ENCODE assay signal across 9 cellular contexts in genomic region chr7:29565982-29566746, GRCh38. TPM values are rescaled to one million over a fixed set of nuclear protein-coding genes. Genes with fewer than 3 reads are reported as not detected.
A peak's percentile ranks its signal among the peaks of the same experiment; 100 is the strongest.
DNase-seq lines count a peak whose midpoint lies in the region; ATAC-seq, FAIRE-seq and TF ChIP-seq lines count a peak whose summit lies in the region.
"Had no signal": no experiment of that assay in that cellular context is flagged by ENCODE, and none has a peak within 500 bp of the region (broad histone marks: within the 10 kb centered on the region; RNA-seq: fewer than 3 reads in every experiment).

No MANE protein-coding gene starts in this region.

- TF ChIP-seq CTCF in AG04450 (IDR thresholded peaks at IDR 0.05; ENCODE audit: low read depth, low read length), result no peak
- no peak for TF ChIP-seq CTCF in fibroblast of mammary gland (conservative IDR thresholded peaks at IDR 0.05; ENCODE audit: control insufficient read depth, insufficient read depth, low read depth, low read length)
- TF ChIP-seq CTCF in neural cell (IDR thresholded peaks at IDR 0.05; ENCODE audit: poor library complexity, severe bottlenecking), result no peak

- no peaks in the 10 kb centered on the region for H4K20me1 ChIP-seq in neural cell (ENCODE audit: insufficient read depth)

- H3K27me3 ChIP-seq in AG04450 (ENCODE audit: control insufficient read depth, insufficient read depth, low read length) (peaks cover 76% of the 10 kb centered on the region), NT2/D1 (ENCODE audit: insufficient read depth, insufficient read length) (peaks cover 68% of the 10 kb centered on the region), neural cell (ENCODE audit: insufficient read depth, low read depth, low read length) (peaks cover 74% of the 10 kb centered on the region)

- H3K36me3 ChIP-seq in NT2/D1 (ENCODE audit: insufficient read depth, insufficient read length, low read length), result no peaks in the 10 kb centered on the region
- H3K36me3 ChIP-seq in neural cell (ENCODE audit: insufficient read depth, low read length), result no peaks in the 10 kb centered on the region

- CTCF ChIA-PET in AG04450 (lab: Charles Lee), result interaction anchor here (1.0 kb wide), 1 partner anchor 23 kb away, joined by 6 read pairs; no protein-coding TSS in a partner anchor

- no peak for TF ChIP-seq EP300 in neural cell (conservative IDR thresholded peaks at IDR 0.05; ENCODE audit: poor library complexity, severe bottlenecking)

- no peak for ATAC-seq in GM18909 (IDR thresholded peaks at IDR 0.05; ENCODE audit: poor library complexity, unreplicated experiment)

- no peak overlapping the region for H3K27ac ChIP-seq in AG04450 (ENCODE audit: low read depth, low read length)
- no peak overlapping the region for H3K27ac ChIP-seq in neural cell (ENCODE audit: low read length)

- POLR2A ChIA-PET in AG04450 (lab: Yijun Ruan, JAX), result no interaction called here

- no peak for TF ChIP-seq RAD21 in neural cell (conservative IDR thresholded peaks at IDR 0.05)

- H3K9me2 ChIP-seq in neural cell (ENCODE audit: insufficient read depth, low read length), result no peaks in the 10 kb centered on the region

- H3K4me3 ChIP-seq in AG04450 (ENCODE audit: low read depth, low read length), result peak overlapping the region; percentile 31
- H3K4me3 ChIP-seq in NT2/D1 (ENCODE audit: insufficient read length, low read depth), result peak overlapping the region; percentile 64
- H3K4me3 ChIP-seq in fibroblast of mammary gland (ENCODE audit: control insufficient read depth, low read depth, low read length), result peak overlapping the region; percentile 40
- peak overlapping the region; percentile 57 for H3K4me3 ChIP-seq in neural cell (ENCODE audit: low read length)

- FAIRE-seq in GM19239 (lab: Jason Lieb, UNC), result no peak

- H3K9ac ChIP-seq in NT2/D1 (ENCODE audit: insufficient read length, low read depth) (peak overlapping the region; percentile 65), neural cell (ENCODE audit: low read length) (no peak overlapping the region)

- DNase-seq in AG04450 (ENCODE audit: low read depth, low spot score) (no peak), NT2/D1 (ENCODE audit: low read depth, low spot score) (no peak), fibroblast of mammary gland (ENCODE audit: low read depth) (no peak), GM19239 (ENCODE audit: insufficient read length, low spot score) (no peak), GM19238 (ENCODE audit: insufficient read length, low spot score) (no peak), GM19240 (ENCODE audit: insufficient read length, low spot score) (no peak)
- DNase-seq: RPMI8226 had no signal

- peaks cover 3% of the 10 kb centered on the region for H3K4me1 ChIP-seq in NT2/D1 (ENCODE audit: insufficient read depth, insufficient read length)

- no peaks in the 10 kb centered on the region for H3F3A ChIP-seq in neural cell (ENCODE audit: insufficient read depth, low read length, poor library complexity, severe bottlenecking)

- no peaks in the 10 kb centered on the region for H3K79me2 ChIP-seq in neural cell (replicated peaks; ENCODE audit: insufficient read depth, low read length)

- H2AFZ ChIP-seq in neural cell (ENCODE audit: low read depth, low read length), result no peak overlapping the region

- H3K9me3 ChIP-seq in AG04450 (ENCODE audit: control insufficient read depth, insufficient read depth, low read length) (peaks cover 9% of the 10 kb centered on the region; the same call in 1 of the 2 replicates), NT2/D1 (ENCODE audit: insufficient read depth, low read length) (no peaks in the 10 kb centered on the region), neural cell (ENCODE audit: low read length) (no peaks in the 10 kb centered on the region)

- no peak overlapping the region for H3K4me2 ChIP-seq in neural cell (ENCODE audit: low read length)

TF ChIP-seq in neural cell, 6 proteins besides CTCF, POLR2A, EP300 and RAD21:
- no peak for TF ChIP-seq MXI1 (conservative IDR thresholded peaks at IDR 0.05; ENCODE audit: poor library complexity, severe bottlenecking)
- TF ChIP-seq REST (IDR thresholded peaks at IDR 0.05; ENCODE audit: borderline replicate concordance), result no peak
- no peak for TF ChIP-seq POLR2AphosphoS5 (IDR thresholded peaks at IDR 0.05)
- no peak for TF ChIP-seq EZH2 (IDR thresholded peaks at IDR 0.05; ENCODE audit: borderline replicate concordance, insufficient read depth, low read length, poor library complexity, severe bottlenecking)
- no peak for TF ChIP-seq SMC3 (conservative IDR thresholded peaks at IDR 0.05; ENCODE audit: poor library complexity)
- no peak for TF ChIP-seq TAF1 (IDR thresholded peaks at IDR 0.05; ENCODE audit: low read depth)

RNA-seq across cellular contexts. Expression of gene PRR15, which starts 2.5 kb away (rescaled TPM):
- not detected in 2 replicates for polyA plus RNA-seq in AG04450 (2011; rRNA removed)
- polyA minus RNA-seq in AG04450 (2011; rRNA and poly(A)+ RNA removed), result not detected in 2 replicates
- polyA plus RNA-seq in neural cell, result not detected in 2 replicates
- not detected in 2 replicates for polyA minus RNA-seq in neural cell
